Comparison of ENCODE assay signal across 8 cellular contexts in the genomic region with DNA sequence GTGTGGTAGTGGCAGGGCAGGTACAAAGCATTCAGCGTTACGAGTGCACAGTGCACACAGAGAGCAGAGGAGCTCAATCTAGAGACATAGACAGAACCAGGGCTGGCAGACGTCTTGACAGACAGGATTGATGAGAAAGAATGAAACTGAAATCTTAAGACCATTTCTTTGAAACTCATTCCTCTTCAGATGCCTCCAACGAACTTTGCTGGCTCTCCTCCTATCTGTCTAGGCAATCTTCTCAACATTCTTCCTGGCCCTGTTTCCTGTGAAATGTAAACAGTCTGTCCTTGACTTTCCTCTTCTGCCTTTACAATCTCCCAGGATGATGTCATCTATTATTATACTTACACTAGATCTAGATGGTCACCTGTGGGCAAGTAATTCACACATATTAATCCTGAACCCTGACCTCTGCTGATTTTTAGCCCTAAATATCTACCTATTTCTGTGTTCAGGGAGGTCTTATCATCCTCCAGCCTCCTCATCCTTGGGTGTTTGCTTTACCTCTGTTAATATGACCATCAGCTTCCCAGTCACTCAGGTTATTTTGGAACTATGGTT.
DNase-seq lines count a peak whose midpoint lies in the region; ATAC-seq and TF ChIP-seq lines count a peak whose summit lies in the region.

No MANE protein-coding gene starts in this region.

- DNase-seq in GM12864 (ENCODE audit: low read depth) (peak; percentile 44), naive B cell (no peak), foreskin melanocyte (no peak), DMS153 treated with DMSO at 0.1 percent for 48 hours (lab: John Stamatoyannopoulos, UW; ENCODE audit: unreplicated experiment) (no peak), NCI-H524 (lab: John Stamatoyannopoulos, UW) (no peak)
- DNase-seq in activated CD4-positive, alpha-beta T cell treated with anti-CD3 and anti-CD28 coated beads, Interleukin-2, amount 50 U/mL, for 4 hours: peak; percentile 16 to 29

- no peak for TF ChIP-seq CTCF in GM12864 (IDR thresholded peaks at IDR 0.05; ENCODE audit: low read depth, low read length, missing control alignments)

- peak overlapping the region in 3 of 8 donors; percentile 0 to 43 (median 31) for H3K4me3 Mint-ChIP-seq in naive B cell

- H3K4me3 ChIP-seq in GM12864 (ENCODE audit: low read depth, low read length): no peak overlapping the region

- TF ChIP-seq POLR2A in GM18505 (IDR thresholded peaks at IDR 0.05; ENCODE audit: borderline replicate concordance, extremely low read depth, insufficient read depth, insufficient read length): no peak

- peaks cover 14 to 20% (median 19%) of the 10 kb centered on the region in 3 donors for H3K4me1 Mint-ChIP-seq in naive B cell

- H3K27me3 Mint-ChIP-seq in naive B cell: peaks cover 0 to 8% (median 5%) of the 10 kb centered on the region in 3 donors

- peaks cover 0 to 7% of the 10 kb centered on the region in 2 donors for H3K36me3 Mint-ChIP-seq in naive B cell

- peaks cover 0 to 15% (median 9%) of the 10 kb centered on the region in 7 donors for H3K9me3 Mint-ChIP-seq in naive B cell

- peak; percentile 65 for ATAC-seq in HG02981 (IDR thresholded peaks at IDR 0.05; ENCODE audit: unreplicated experiment)
- peak; percentile 50 to 67 for ATAC-seq in naive B cell (ENCODE audit: low read depth in 2 of 2)
- no peak for ATAC-seq in GM18505 (IDR thresholded peaks at IDR 0.05; ENCODE audit: unreplicated experiment)

- peak overlapping the region in 3 of 6 donors; percentile 4 to 46 (median 7) for H3K27ac Mint-ChIP-seq in naive B cell

Comparison
In these comparisons a context has a peak if more than half of its experiments do, and no peak if none do; other contexts are left out.
1. DNase-seq: peak in GM12864 (single experiment) and activated CD4-positive, alpha-beta T cell treated with anti-CD3 and anti-CD28 coated beads, Interleukin-2, amount 50 U/mL, for 4 hours (2 of 2); none in naive B cell (single experiment), foreskin melanocyte (single experiment), DMS153 treated with DMSO at 0.1 percent for 48 hours (single experiment) and NCI-H524 (0 of 2).